ENCODE assay signal across 19 cellular contexts in genomic region chr17:11412653-11413052, GRCh38.
DNase-seq lines count a peak whose midpoint lies in the region; ATAC-seq, FAIRE-seq and TF ChIP-seq lines count a peak whose summit lies in the region.
"Had no signal": no experiment of that assay in that cellular context is flagged by ENCODE, and none has a peak within 500 bp of the region (broad histone marks: within the 10 kb centered on the region; RNA-seq: fewer than 3 reads in every experiment).

No MANE protein-coding gene starts in this region.

- H3K4me3 ChIP-seq in colonic mucosa = no peak overlapping the region
- H3K4me3 ChIP-seq in mucosa of descending colon = no peak overlapping the region
- H3K4me3 ChIP-seq in upper lobe of right lung = no peak overlapping the region

- H3K27me3 ChIP-seq in colonic mucosa = no peaks in the 10 kb centered on the region
- no peaks in the 10 kb centered on the region for H3K27me3 ChIP-seq in upper lobe of right lung

- DNase-seq in NCI-H82 (lab: John Stamatoyannopoulos, UW) = peak; percentile 78
- peak; percentile 80 for DNase-seq in colonic mucosa
- DNase-seq in mucosa of descending colon = peak in 2 of 3 donors; percentile 33 to 84
- no peak for DNase-seq in upper lobe of right lung
- no peak for DNase-seq in GM19239 (ENCODE audit: insufficient read length, low spot score)
- no peak for DNase-seq in iPS-NIHi11 (ENCODE audit: low spot score)
- DNase-seq: AML-193; CD4-positive, alpha-beta T cell; DMS153; DMS79; GDM1; H9 had no signal

- H3K4me1 ChIP-seq in colonic mucosa (no peaks in the 10 kb centered on the region), mucosa of descending colon (ENCODE audit: low read depth) (no peaks in the 10 kb centered on the region), upper lobe of right lung (no peaks in the 10 kb centered on the region)

- ATAC-seq in mucosa of descending colon (peak; percentile 88), upper lobe of right lung (peak; percentile 30), HG02938 (IDR thresholded peaks at IDR 0.05; ENCODE audit: unreplicated experiment) (no peak)

- H3K36me3 ChIP-seq in colonic mucosa = no peaks in the 10 kb centered on the region
- no peaks in the 10 kb centered on the region for H3K36me3 ChIP-seq in mucosa of descending colon (ENCODE audit: low read depth)
- no peaks in the 10 kb centered on the region for H3K36me3 ChIP-seq in upper lobe of right lung

- TF ChIP-seq CTCF in colonic mucosa (IDR thresholded peaks at IDR 0.05) (no peak), mucosa of descending colon (IDR thresholded peaks at IDR 0.05) (no peak), upper lobe of right lung (IDR thresholded peaks at IDR 0.05) (no peak)

- H3K9me3 ChIP-seq in colonic mucosa (no peaks in the 10 kb centered on the region), mucosa of descending colon (no peaks in the 10 kb centered on the region), upper lobe of right lung (no peaks in the 10 kb centered on the region)

- H3K27ac ChIP-seq in colonic mucosa (no peak overlapping the region), upper lobe of right lung (no peak overlapping the region)
- H3K27ac ChIP-seq: C4-2B, HL-60 had no signal

- intact Hi-C loops in colonic mucosa (cut with DNase I) (no loop called here), mucosa of descending colon (cut with DNase I, micrococcal nuclease) (no loop called here), upper lobe of right lung (cut with DNase I) (no loop called here)

- no peak for FAIRE-seq in GM19239 (lab: Jason Lieb, UNC)
- FAIRE-seq: A204.1, GM12892, GM18507, H1 had no signal

- no peak overlapping the region for H3K9ac ChIP-seq in colonic mucosa (ENCODE audit: low read depth in 2 of 2, low read length in 2 of 2)

Comparison
In these comparisons a context has a peak if more than half of its experiments do, and no peak if none do; other contexts are left out.
1. DNase-seq: peak in NCI-H82 (single experiment), colonic mucosa (single experiment) and mucosa of descending colon (2 of 3); none in upper lobe of right lung (single experiment), GM19239 (single experiment) and iPS-NIHi11 (single experiment).